Comparison of ENCODE assay signal across 12 cellular contexts in genomic region chr2:241412144-241412543, GRCh38. TPM values are rescaled to one million over a fixed set of nuclear protein-coding genes. Genes with fewer than 3 reads are reported as not detected.
DNase-seq lines count a peak whose midpoint lies in the region; ATAC-seq, FAIRE-seq and TF ChIP-seq lines count a peak whose summit lies in the region.
"Had no signal": no experiment of that assay in that cellular context is flagged by ENCODE, and none has a peak within 500 bp of the region (broad histone marks: within the 10 kb centered on the region; RNA-seq: fewer than 3 reads in every experiment).

No MANE protein-coding gene starts in this region.

- POLR2A ChIA-PET in BJ (lab: Charles Lee), result no interaction called here

- FAIRE-seq in HTR-8/SVneo (lab: Jason Lieb, UNC), result peak; percentile 16
- FAIRE-seq: urothelium cell line had no signal

- H3K4me3 ChIP-seq in BJ (ENCODE audit: low read depth, low read length), result no peak overlapping the region

- no peak for TF ChIP-seq CTCF in BJ (IDR thresholded peaks at IDR 0.05; ENCODE audit: insufficient read depth, low read depth, low read length)

- ATAC-seq in GM18519 (IDR thresholded peaks at IDR 0.05; ENCODE audit: low FRiP score, unreplicated experiment) (no peak), HG03045 (IDR thresholded peaks at IDR 0.05; ENCODE audit: unreplicated experiment) (no peak), HG03135 (IDR thresholded peaks at IDR 0.05; ENCODE audit: unreplicated experiment) (no peak)
- ATAC-seq: activated naive CD4-positive, alpha-beta T cell treated with anti-CD3 and anti-CD28 coated beads, Interleukin-2, amount 50 U/mL, for 72 hours had no signal

- DNase-seq in BJ (ENCODE audit: low read depth), result peak; percentile 37
- DNase-seq in HTR-8/SVneo (ENCODE audit: insufficient read length, low spot score), result peak; percentile 45
- peak; percentile 76 for DNase-seq in T1000 (lab: John Stamatoyannopoulos, UW)
- peak; percentile 96 for DNase-seq in iris pigment epithelial cell (ENCODE audit: low read depth)
- DNase-seq in AG08395 (ENCODE audit: low spot score), result no peak
- DNase-seq: stimulated activated CD4-positive, alpha-beta T cell treated with anti-CD3 and anti-CD28 coated beads, Interleukin-2, amount 100 ng/mL, for 48 hours; WERI-Rb-1 had no signal

- CTCF ChIA-PET in BJ (lab: Yijun Ruan, JAX), result interaction anchor here (1.6 kb wide), 1 partner anchor 20 kb away, joined by 3 read pairs; no protein-coding TSS in a partner anchor

- H3K36me3 ChIP-seq in BJ (ENCODE audit: control insufficient read depth, insufficient read depth, low read length), result peaks cover 10% of the 10 kb centered on the region

- H3K27me3 ChIP-seq in BJ (ENCODE audit: control insufficient read depth, insufficient read depth, low read length), result no peaks in the 10 kb centered on the region

RNA-seq across cellular contexts. Expression of gene FARP2, which starts 56.1 kb away (rescaled TPM):
- polyA plus RNA-seq in BJ (2011; rRNA removed), result 28.7 and 30.0 TPM in 2 replicates
- 52.9 and 61.2 TPM in 2 replicates for polyA minus RNA-seq in BJ (2011; rRNA and poly(A)+ RNA removed)
